In the genomic region with DNA sequence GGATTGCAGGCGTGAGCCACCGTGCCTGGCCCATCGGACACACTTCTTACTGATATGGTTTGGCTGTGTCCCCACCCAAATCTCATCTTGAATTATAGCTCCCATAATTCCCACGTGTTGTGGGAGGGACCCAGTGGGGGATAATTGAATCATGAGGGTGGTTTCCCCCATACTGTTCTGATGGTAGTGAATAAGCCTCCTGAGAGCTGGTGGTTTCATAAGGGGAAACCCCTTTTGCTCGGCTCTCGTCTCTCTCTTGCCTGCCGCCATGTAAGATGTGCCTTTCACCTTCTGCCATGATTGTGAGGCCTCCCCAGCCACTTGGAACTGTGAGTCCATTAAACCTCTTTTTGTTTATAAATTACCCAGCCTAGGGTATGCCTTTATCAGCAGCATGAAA, we compare ENCODE assay signal across 6 cellular contexts.
DNase-seq lines count a peak whose midpoint lies in the region; ATAC-seq and TF ChIP-seq lines count a peak whose summit lies in the region.
"Not testable (repeated sequence)": the region's sequence is repeated elsewhere in the genome, so short reads cannot be mapped to it uniquely, and the experiment has no call there.

No MANE protein-coding gene starts in this region.

- H3K79me2 ChIP-seq in MM.1S (ENCODE audit: low read length) (peaks cover 87% of the 10 kb centered on the region), PC-9 (ENCODE audit: low read depth) (peaks cover 95% of the 10 kb centered on the region)

- H3K9me2 ChIP-seq in MM.1S (replicated peaks; ENCODE audit: insufficient read depth, low read length); PC-9 (ENCODE audit: insufficient read depth): not testable (repeated sequence)

- not testable (repeated sequence) for H3K9ac ChIP-seq in MM.1S (ENCODE audit: low read length)

- not testable (repeated sequence) for BruUV-seq in PC-9 (replicated peaks; lab: Mats Ljungman, UMichigan)

- not testable (repeated sequence) for H3K4me3 ChIP-seq in HEK293 (ENCODE audit: low read depth, low read length); MM.1S (ENCODE audit: low read length); PC-9

- H3K27me3 ChIP-seq in MM.1S (replicated peaks; ENCODE audit: insufficient read depth, low read length); PC-9 (ENCODE audit: insufficient read depth, low read depth): not testable (repeated sequence)

- H3F3A ChIP-seq in MM.1S (ENCODE audit: insufficient read depth, low read length): peaks cover 19% of the 10 kb centered on the region
- H3F3A ChIP-seq in PC-9 (ENCODE audit: insufficient read depth, low read depth): 0 out of 2 replicates have a peak, but pooled peaks cover 14% of the 10 kb centered on the region

- H3K27ac Mint-ChIP-seq in activated CD8-positive, alpha-beta T cell treated with anti-CD3 and anti-CD28 coated beads for 36 hours; endothelial cell (ENCODE audit: unreplicated experiment); stimulated activated effector memory CD8-positive, alpha-beta T cell treated with anti-CD3 and anti-CD28 coated beads, Interleukin-12 subunit alpha, Interleukin-12 subunit beta, amount 100 ng/mL, for 72 hours: not testable (repeated sequence)

- H4K20me1 ChIP-seq in MM.1S (ENCODE audit: insufficient read depth, low read length): not testable (repeated sequence)
- peaks cover 68% of the 10 kb centered on the region for H4K20me1 ChIP-seq in PC-9 (ENCODE audit: insufficient read depth)

- CTCF ChIA-PET in HEK293 (lab: Yijun Ruan, JAX): interaction anchor here (1.9 kb wide), 1 partner anchor 143 kb away, joined by 5 read pairs; no protein-coding TSS in a partner anchor
- CTCF ChIA-PET in PC-9 (lab: Charles Lee); activated CD8-positive, alpha-beta T cell treated with anti-CD3 and anti-CD28 coated beads for 36 hours (lab: Charles Lee): not testable (repeated sequence)

- TF ChIP-seq CTCF in HEK293 (tag by site-specific recombination; IDR thresholded peaks at IDR 0.05); MM.1S (IDR thresholded peaks at IDR 0.05; ENCODE audit: low read length); PC-9 (conservative IDR thresholded peaks at IDR 0.05); activated CD8-positive, alpha-beta T cell treated with anti-CD3 and anti-CD28 coated beads for 36 hours (IDR thresholded peaks at IDR 0.05); endothelial cell (IDR thresholded peaks at IDR 0.05; ENCODE audit: unreplicated experiment): not testable (repeated sequence)

- not testable (repeated sequence) for H3K27ac ChIP-seq in HEK293 (ENCODE audit: extremely low read depth, low read depth, low read length)
- H3K27ac ChIP-seq in MM.1S (ENCODE audit: low read length): peak overlapping the region; percentile 99; the same call in 1 of the 2 replicates
- H3K27ac ChIP-seq in PC-9: peak overlapping the region; percentile 15; the same call in 1 of the 2 replicates

- not testable (repeated sequence) for H3K36me3 ChIP-seq in HEK293 (ENCODE audit: control insufficient read depth in 2 of 2, insufficient read depth in 1 of 2, low read length in 2 of 2); MM.1S (replicated peaks; ENCODE audit: insufficient read depth, low read length); PC-9 (ENCODE audit: low read depth)

- DNase-seq in MM.1S; PC-9; endothelial cell (ENCODE audit: low spot score); stimulated activated effector memory CD8-positive, alpha-beta T cell treated with anti-CD3 and anti-CD28 coated beads, Interleukin-12 subunit alpha, Interleukin-12 subunit beta, amount 100 ng/mL, for 72 hours (ENCODE audit: low spot score in 2 of 2): not testable (repeated sequence)
- peak; percentile 8 for DNase-seq in activated CD8-positive, alpha-beta T cell treated with anti-CD3 and anti-CD28 coated beads for 36 hours

- H3K4me2 ChIP-seq in MM.1S (ENCODE audit: low read depth, low read length); PC-9: not testable (repeated sequence)

- H2AFZ ChIP-seq in MM.1S (ENCODE audit: low read length); PC-9: not testable (repeated sequence)

- H3K27me3 Mint-ChIP-seq in activated CD8-positive, alpha-beta T cell treated with anti-CD3 and anti-CD28 coated beads for 36 hours; endothelial cell (ENCODE audit: unreplicated experiment): not testable (repeated sequence)

- not testable (repeated sequence) for H3K4me1 ChIP-seq in HEK293 (ENCODE audit: control insufficient read depth, insufficient read depth, low read length); PC-9 (replicated peaks; ENCODE audit: insufficient read depth)
- peaks cover 21% of the 10 kb centered on the region for H3K4me1 ChIP-seq in MM.1S (ENCODE audit: low read length)

- intact Hi-C loops in PC-9 (cut with micrococcal nuclease; ENCODE audit: unreplicated experiment); activated CD8-positive, alpha-beta T cell treated with anti-CD3 and anti-CD28 coated beads for 36 hours (cut with micrococcal nuclease): not testable (repeated sequence)

- H3K4me3 Mint-ChIP-seq in activated CD8-positive, alpha-beta T cell treated with anti-CD3 and anti-CD28 coated beads for 36 hours; stimulated activated effector memory CD8-positive, alpha-beta T cell treated with anti-CD3 and anti-CD28 coated beads, Interleukin-12 subunit alpha, Interleukin-12 subunit beta, amount 100 ng/mL, for 72 hours: not testable (repeated sequence)
- H3K4me3 Mint-ChIP-seq in endothelial cell (ENCODE audit: unreplicated experiment): peak overlapping the region; percentile 47

- not testable (repeated sequence) for H3K9me3 ChIP-seq in HEK293 (ENCODE audit: control insufficient read depth, insufficient read depth, low read depth, low read length); MM.1S (replicated peaks; ENCODE audit: insufficient read depth, low read length); PC-9 (ENCODE audit: insufficient read depth, low read depth)

- not testable (repeated sequence) for H3K36me3 Mint-ChIP-seq in activated CD8-positive, alpha-beta T cell treated with anti-CD3 and anti-CD28 coated beads for 36 hours (ENCODE audit: low read depth); stimulated activated effector memory CD8-positive, alpha-beta T cell treated with anti-CD3 and anti-CD28 coated beads, Interleukin-12 subunit alpha, Interleukin-12 subunit beta, amount 100 ng/mL, for 72 hours
- H3K36me3 Mint-ChIP-seq in endothelial cell (ENCODE audit: low read depth, unreplicated experiment): peaks cover 17% of the 10 kb centered on the region

- POLR2A ChIA-PET in HEK293 (lab: Yijun Ruan, JAX); PC-9 (lab: Charles Lee; ENCODE audit: unreplicated experiment); activated CD8-positive, alpha-beta T cell treated with anti-CD3 and anti-CD28 coated beads for 36 hours (lab: Charles Lee): not testable (repeated sequence)

- H3K4me1 Mint-ChIP-seq in activated CD8-positive, alpha-beta T cell treated with anti-CD3 and anti-CD28 coated beads for 36 hours (ENCODE audit: low read depth); endothelial cell (ENCODE audit: unreplicated experiment); stimulated activated effector memory CD8-positive, alpha-beta T cell treated with anti-CD3 and anti-CD28 coated beads, Interleukin-12 subunit alpha, Interleukin-12 subunit beta, amount 100 ng/mL, for 72 hours: not testable (repeated sequence)

- not testable (repeated sequence) for H3K9me3 Mint-ChIP-seq in activated CD8-positive, alpha-beta T cell treated with anti-CD3 and anti-CD28 coated beads for 36 hours; endothelial cell (ENCODE audit: unreplicated experiment); stimulated activated effector memory CD8-positive, alpha-beta T cell treated with anti-CD3 and anti-CD28 coated beads, Interleukin-12 subunit alpha, Interleukin-12 subunit beta, amount 100 ng/mL, for 72 hours

- ATAC-seq in activated CD8-positive, alpha-beta T cell treated with anti-CD3 and anti-CD28 coated beads for 36 hours: not testable (repeated sequence)
- peak; percentile 40 for ATAC-seq in stimulated activated effector memory CD8-positive, alpha-beta T cell treated with anti-CD3 and anti-CD28 coated beads, Interleukin-12 subunit alpha, Interleukin-12 subunit beta, amount 100 ng/mL, for 72 hours

TF ChIP-seq in HEK293, 187 proteins besides CTCF, POLR2A, EP300 and RAD21:
- peak; percentile 49 for TF ChIP-seq SETDB1 (IDR thresholded peaks at IDR 0.05; ENCODE audit: insufficient read length, low read length)
